Comparison of ENCODE assay signal across 34 cellular contexts in the genomic region with DNA sequence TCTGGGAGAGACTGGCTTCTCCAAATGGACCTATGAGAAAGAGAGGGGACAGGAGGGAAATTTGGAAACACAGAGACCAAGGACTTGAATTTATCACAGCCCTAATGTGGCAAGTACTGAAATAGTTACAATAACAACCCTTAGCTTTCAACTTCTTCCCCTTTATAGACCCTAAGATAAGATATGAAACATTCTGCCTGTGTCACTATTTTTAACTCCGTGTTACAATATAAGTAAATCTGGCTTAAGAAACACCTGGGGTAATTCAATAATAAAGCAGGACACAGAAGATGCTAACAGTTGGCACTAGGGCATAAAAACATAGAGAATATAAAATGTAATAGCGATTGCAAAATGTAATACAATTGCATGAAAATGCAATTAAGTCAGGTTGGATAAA.
"Had no signal": no experiment of that assay in that cellular context is flagged by ENCODE, and none has a peak within 500 bp of the region (broad histone marks: within the 10 kb centered on the region; RNA-seq: fewer than 3 reads in every experiment).

No MANE protein-coding gene starts in this region.

- H3K27me3 Mint-ChIP-seq: activated CD4-positive, alpha-beta memory T cell treated with anti-CD3 and anti-CD28 coated beads, Interleukin-2, amount 10 ng/mL, durations not matched to agents 7 days and 5 days; activated CD4-positive, alpha-beta T cell treated with anti-CD3 and anti-CD28 coated beads, Interleukin-2, amount 10 ng/mL, durations not matched to agents 7 days and 5 days; activated naive CD8-positive, alpha-beta T cell; activated T-helper 17 cell treated with anti-CD3 and anti-CD28 coated beads, Interleukin-2, amount 50 U/mL, for 72 hours; T-helper 17 cell had no signal

- DNase-seq: activated CD4-positive, alpha-beta memory T cell treated with anti-CD3 and anti-CD28 coated beads, Interleukin-2, amount 10 ng/mL, durations not matched to agents 7 days and 5 days; activated CD4-positive, alpha-beta T cell treated with anti-CD3 and anti-CD28 coated beads for 1 hour; activated CD4-positive, alpha-beta T cell treated with anti-CD3 and anti-CD28 coated beads for 4 hours; activated CD4-positive, alpha-beta T cell treated with anti-CD3 and anti-CD28 coated beads, Interleukin-2, amount 10 ng/mL, durations not matched to agents 7 days and 5 days; activated CD4-positive, alpha-beta T cell treated with anti-CD3 and anti-CD28 coated beads, Interleukin-2, amount 50 U/mL, for 4 hours; activated effector memory CD4-positive, alpha-beta T cell treated with Interleukin-2 at 50 U/mL for 16 hours; activated gamma-delta T cell treated with Interleukin-2 at 50 U/mL for 16 hours; activated naive CD4-positive, alpha-beta T cell treated with anti-CD3 and anti-CD28 coated beads, Interleukin-2, amount 50 U/mL, for 16 hours; activated naive CD4-positive, alpha-beta T cell treated with Interleukin-2 at 50 U/mL for 16 hours; activated T-cell treated with anti-CD3 and anti-CD28 coated beads, Interleukin-2, amount 50 U/mL, for 4 hours; amniotic stem cell; anterior cingulate cortex; brain microvascular endothelial cell; caudate nucleus; cortex of kidney; dermis blood vessel endothelial cell; effector CD8-positive, alpha-beta T cell; esophagus squamous epithelium; foreskin melanocyte; T-helper 1 cell; T-helper 17 cell; T1000 had no signal

- H3K36me3 ChIP-seq: brain microvascular endothelial cell, esophagus squamous epithelium, gastroesophageal sphincter had no signal

- H3K4me3 Mint-ChIP-seq: activated CD4-positive, alpha-beta memory T cell treated with anti-CD3 and anti-CD28 coated beads, Interleukin-2, amount 10 ng/mL, durations not matched to agents 7 days and 5 days; activated CD4-positive, alpha-beta T cell treated with anti-CD3 and anti-CD28 coated beads, Interleukin-2, amount 10 ng/mL, durations not matched to agents 7 days and 5 days; activated naive CD8-positive, alpha-beta T cell; activated T-cell treated with anti-CD3 and anti-CD28 coated beads, Interleukin-2, amount 50 U/mL, for 4 hours; activated T-helper 17 cell treated with anti-CD3 and anti-CD28 coated beads, Interleukin-2, amount 50 U/mL, for 72 hours; T-helper 17 cell; T-helper 2 cell treated with Interferon-gamma antibody and Interleukin-4, amounts not matched to agents 5 μg/mL and 100 μg/mL, for 36 hours; WTC11 had no signal

- H3K36me3 Mint-ChIP-seq: activated naive CD8-positive, alpha-beta T cell had no signal

- H3K27ac ChIP-seq: brain microvascular endothelial cell, epithelial cell of prostate, esophagus squamous epithelium, gastroesophageal sphincter, VCaP had no signal

- H3K4me3 ChIP-seq: esophagus squamous epithelium, gastroesophageal sphincter had no signal

- H3K9me3 ChIP-seq: esophagus squamous epithelium, gastroesophageal sphincter had no signal

- FAIRE-seq: astrocyte, bronchial epithelial cell, colon, endometrium, endothelial cell of umbilical vein had no signal

- H3K4me1 ChIP-seq: esophagus squamous epithelium, gastroesophageal sphincter had no signal

- H3K27ac Mint-ChIP-seq: activated CD4-positive, alpha-beta memory T cell treated with anti-CD3 and anti-CD28 coated beads, Interleukin-2, amount 10 ng/mL, durations not matched to agents 7 days and 5 days; activated CD4-positive, alpha-beta T cell treated with anti-CD3 and anti-CD28 coated beads, Interleukin-2, amount 10 ng/mL, durations not matched to agents 7 days and 5 days; activated naive CD8-positive, alpha-beta T cell; activated T-helper 17 cell treated with anti-CD3 and anti-CD28 coated beads, Interleukin-2, amount 50 U/mL, for 72 hours; T-helper 17 cell; T-helper 2 cell treated with Interferon-gamma antibody and Interleukin-4, amounts not matched to agents 5 μg/mL and 100 μg/mL, for 36 hours; WTC11 had no signal

- H3K4me1 Mint-ChIP-seq: activated CD4-positive, alpha-beta memory T cell treated with anti-CD3 and anti-CD28 coated beads, Interleukin-2, amount 10 ng/mL, durations not matched to agents 7 days and 5 days; activated CD4-positive, alpha-beta T cell treated with anti-CD3 and anti-CD28 coated beads, Interleukin-2, amount 10 ng/mL, durations not matched to agents 7 days and 5 days; activated T-helper 17 cell treated with anti-CD3 and anti-CD28 coated beads, Interleukin-2, amount 50 U/mL, for 72 hours; T-helper 17 cell had no signal

- ATAC-seq: activated T-cell treated with anti-CD3 and anti-CD28 coated beads, Interleukin-2, amount 50 U/mL, for 4 hours; activated T-helper 17 cell treated with anti-CD3 and anti-CD28 coated beads, Interleukin-2, amount 50 U/mL, for 72 hours; gastroesophageal sphincter; T-helper 17 cell; WTC11 had no signal

- H3K27me3 ChIP-seq: brain microvascular endothelial cell, esophagus squamous epithelium, gastroesophageal sphincter had no signal
